Comparison of ENCODE assay signal across 1 cellular context in genomic region chr20:57060407-57061057, GRCh38.
TF ChIP-seq lines count a peak whose summit lies in the region.

No MANE protein-coding gene starts in this region.

TF ChIP-seq in GM23338, 12 proteins besides CTCF, POLR2A, EP300 and RAD21 (continued from another document):
- TF ChIP-seq ZNF462 (CRISPR knock-in tag; IDR thresholded peaks at IDR 0.05) = no peak
